In genomic region chr18:76426738-76427305, GRCh38 we compare ENCODE assay signal across 9 cellular contexts.
A peak's percentile ranks its signal among the peaks of the same experiment; 100 is the strongest.
DNase-seq lines count a peak whose midpoint lies in the region; ATAC-seq and TF ChIP-seq lines count a peak whose summit lies in the region.
"Had no signal": no experiment of that assay in that cellular context is flagged by ENCODE, and none has a peak within 500 bp of the region (broad histone marks: within the 10 kb centered on the region; RNA-seq: fewer than 3 reads in every experiment).

No MANE protein-coding gene starts in this region.

- intact Hi-C loops in A673 (cut with micrococcal nuclease; ENCODE audit: unreplicated experiment) (no loop called here), ascending aorta (cut with DNase I) (no loop called here)

- H3K9me3 Mint-ChIP-seq in CD8-positive, alpha-beta memory T cell = peaks cover 0 to 2% (median 0%) of the 10 kb centered on the region in 5 donors

- peaks cover 5% of the 10 kb centered on the region for H3K4me1 ChIP-seq in A673 (ENCODE audit: insufficient read depth, low read length, poor library complexity, severe bottlenecking)
- peaks cover 0 to 6% of the 10 kb centered on the region in 2 donors for H3K4me1 ChIP-seq in ascending aorta
- H3K4me1 ChIP-seq in CD8-positive, alpha-beta memory T cell (ENCODE audit: insufficient read depth, low read length) = peaks cover 5% of the 10 kb centered on the region
- H3K4me1 ChIP-seq: SJCRH30 had no signal

- no peaks in the 10 kb centered on the region for H3K36me3 ChIP-seq in A673 (ENCODE audit: insufficient read depth, low read length, poor library complexity, severe bottlenecking)
- H3K36me3 ChIP-seq in ascending aorta = no peaks in the 10 kb centered on the region
- H3K36me3 ChIP-seq in CD8-positive, alpha-beta memory T cell (ENCODE audit: insufficient read depth, low read length) = no peaks in the 10 kb centered on the region
- H3K36me3 ChIP-seq: SJCRH30 had no signal

- H3K27ac ChIP-seq in A673 (ENCODE audit: low read depth, low read length, poor library complexity, severe bottlenecking) = no peak overlapping the region
- no peak overlapping the region for H3K27ac ChIP-seq in ascending aorta
- no peak overlapping the region for H3K27ac ChIP-seq in CD8-positive, alpha-beta memory T cell (ENCODE audit: low read depth, low read length)
- H3K27ac ChIP-seq: SJCRH30 had no signal

- H3K27ac Mint-ChIP-seq in CD8-positive, alpha-beta memory T cell = no peak overlapping the region

- peak; percentile 72 for TF ChIP-seq CTCF in A673 (conservative IDR thresholded peaks at IDR 0.05; ENCODE audit: low read depth, low read length)
- peak; percentile 46 for TF ChIP-seq CTCF in GM13977 (IDR thresholded peaks at IDR 0.05; ENCODE audit: extremely low read depth, insufficient read depth, missing control alignments)
- TF ChIP-seq CTCF in ascending aorta (IDR thresholded peaks at IDR 0.05) = peak in 2 of 3 experiments; percentile 18 to 48

- in situ Hi-C loops in GM13977 (cut with MboI; ENCODE audit: low pct_unique_long_range_greater_than_20kb, low sequenced_read_pairs, unreplicated experiment) = no loop called here

- H3K27me3 ChIP-seq in A673 (replicated peaks; ENCODE audit: insufficient read depth, low read depth, low read length, poor library complexity) (no peaks in the 10 kb centered on the region), ascending aorta (no peaks in the 10 kb centered on the region)
- no peaks in the 10 kb centered on the region for H3K27me3 ChIP-seq in CD8-positive, alpha-beta memory T cell (ENCODE audit: insufficient read depth, low read length, poor library complexity, severe bottlenecking)
- H3K27me3 ChIP-seq: SJCRH30 had no signal

- DNase-seq in A673 (ENCODE audit: low spot score) (peak; percentile 30), GM13977 (ENCODE audit: low spot score) (no peak), ascending aorta (ENCODE audit: low spot score in 2 of 2) (no peak), kidney tubule cell (ENCODE audit: low spot score) (peak; percentile 23), GOT3 (lab: John Stamatoyannopoulos, UW) (no peak)
- no peak for DNase-seq in CD8-positive, alpha-beta memory T cell

- no peaks in the 10 kb centered on the region for H3K36me3 Mint-ChIP-seq in CD8-positive, alpha-beta memory T cell

- H3K4me3 ChIP-seq in A673 (ENCODE audit: low read depth, low read length, poor library complexity, severe bottlenecking) (no peak overlapping the region), ascending aorta (no peak overlapping the region)
- H3K4me3 ChIP-seq in CD8-positive, alpha-beta memory T cell (ENCODE audit: low read length) = no peak overlapping the region
- H3K4me3 ChIP-seq: SJCRH30 had no signal

- no peak overlapping the region for H3K4me3 Mint-ChIP-seq in CD8-positive, alpha-beta memory T cell

- BruUV-seq in A673 (replicated peaks; lab: Mats Ljungman, UMichigan) = no TSS peak

- CTCF ChIA-PET in A673 (lab: Charles Lee) = no interaction called here
- CTCF ChIA-PET in CD8-positive, alpha-beta memory T cell (lab: Charles Lee) = no interaction called here

- H3K4me1 Mint-ChIP-seq in CD8-positive, alpha-beta memory T cell = peaks cover 0 to 13% (median 0%) of the 10 kb centered on the region in 3 donors

- H3K9me3 ChIP-seq in A673 (ENCODE audit: low read depth, low read length, poor library complexity, severe bottlenecking) (no peaks in the 10 kb centered on the region), ascending aorta (no peaks in the 10 kb centered on the region)
- H3K9me3 ChIP-seq in CD8-positive, alpha-beta memory T cell (ENCODE audit: low read length) = no peaks in the 10 kb centered on the region
- H3K9me3 ChIP-seq: SJCRH30 had no signal

- ATAC-seq in GM18519 (IDR thresholded peaks at IDR 0.05; ENCODE audit: low FRiP score, unreplicated experiment) (no peak), HG03469 (IDR thresholded peaks at IDR 0.05; ENCODE audit: unreplicated experiment) (no peak)

- POLR2A ChIA-PET in A673 (lab: Charles Lee; ENCODE audit: low non-redundant PET) = no interaction called here
- POLR2A ChIA-PET in CD8-positive, alpha-beta memory T cell (lab: Charles Lee) = no interaction called here

- peaks cover 0 to 12% of the 10 kb centered on the region in 2 donors for H3K27me3 Mint-ChIP-seq in CD8-positive, alpha-beta memory T cell

Comparison
In these comparisons a context has a peak if more than half of its experiments do, and no peak if none do; other contexts are left out.
1. DNase-seq: peak in A673 (single experiment) and kidney tubule cell (single experiment); none in GM13977 (single experiment), ascending aorta (0 of 2), CD8-positive, alpha-beta memory T cell (0 of 5) and GOT3 (single experiment).
2. Peak in every context shown above with its lines, with median percentiles within 50 percentile points of each other: CTCF ChIP-seq.